Comparison of ENCODE assay signal across 8 cellular contexts in genomic region chr2:206800501-206801416, GRCh38. TPM values are rescaled to one million over a fixed set of nuclear protein-coding genes. Genes with fewer than 3 reads are reported as not detected.
DNase-seq lines count a peak whose midpoint lies in the region; ATAC-seq, FAIRE-seq and TF ChIP-seq lines count a peak whose summit lies in the region.

No MANE protein-coding gene starts in this region.

- H3K27ac ChIP-seq in PC-3 (ENCODE audit: low read length): no peak overlapping the region

- H3K36me3 ChIP-seq in PC-3 (ENCODE audit: low read depth, low read length): no peaks in the 10 kb centered on the region

- no TSS peak for BruUV-seq in PC-3 (replicated peaks; lab: Mats Ljungman, UMichigan)

- no peaks in the 10 kb centered on the region for H3K27me3 ChIP-seq in PC-3 (ENCODE audit: low read length)

- POLR2A ChIA-PET in PC-3 (lab: Charles Lee; ENCODE audit: unreplicated experiment): no interaction called here

- no peak overlapping the region for H3K4me3 ChIP-seq in Jurkat, Clone E6-1 (ENCODE audit: low read length)
- no peak overlapping the region for H3K4me3 ChIP-seq in PC-3 (ENCODE audit: low read length)

- DNase-seq in COLO668 (lab: John Stamatoyannopoulos, UW; ENCODE audit: unreplicated experiment): peak; percentile 49
- DNase-seq in Jurkat, Clone E6-1 (ENCODE audit: low read depth, low spot score): peak; percentile 45
- DNase-seq in PC-3: peak; percentile 82
- DNase-seq in activated naive CD4-positive, alpha-beta T cell treated with Interleukin-2 at 50 U/mL for 16 hours: peak; percentile 28
- peak; percentile 18 to 41 for DNase-seq in frontal cortex (ENCODE audit: low spot score in 2 of 2)
- no peak for DNase-seq in omental fat pad (ENCODE audit: low spot score)

- intact Hi-C loops in PC-3 (cut with micrococcal nuclease): loop anchor here (1.0 to 10.0 kb wide), 6 partner anchors 181 to 934 kb away; partner anchors contain the start of genes KLF7 and METTL21A

- H2AFZ ChIP-seq in PC-3 (ENCODE audit: low read length): no peak overlapping the region

- ATAC-seq in GM19463 (IDR thresholded peaks at IDR 0.05; ENCODE audit: unreplicated experiment) (peak; percentile 62), PC-3 (peak; percentile 84), omental fat pad (ENCODE audit: low FRiP score) (peak; percentile 69), HG03045 (IDR thresholded peaks at IDR 0.05; ENCODE audit: unreplicated experiment) (no peak)

- CTCF ChIA-PET in PC-3 (lab: Charles Lee): interaction anchor here (0.6 to 1.1 kb wide), 3 partner anchors 10 to 40 kb away, joined by 4 to 5 read pairs (median 4); no protein-coding TSS in a partner anchor

- 0 out of 2 replicates have a peak, but pooled peaks cover 6% of the 10 kb centered on the region for H3K4me1 ChIP-seq in PC-3 (ENCODE audit: insufficient read depth, low read length)

- no peaks in the 10 kb centered on the region for H3K9me2 ChIP-seq in PC-3 (replicated peaks; ENCODE audit: low read length)

- no peak overlapping the region for H3K9ac ChIP-seq in PC-3 (ENCODE audit: low read length)

- H3K4me2 ChIP-seq in PC-3 (ENCODE audit: low read length): no peak overlapping the region

- H3K9me3 ChIP-seq in PC-3 (ENCODE audit: low read length): no peaks in the 10 kb centered on the region

- TF ChIP-seq CTCF in PC-3 (conservative IDR thresholded peaks at IDR 0.05; ENCODE audit: low read depth, low read length): peak; percentile 89
- peak in 1 of 3 donors; percentile 51 for TF ChIP-seq CTCF in omental fat pad (IDR thresholded peaks at IDR 0.05)

- H4K20me1 ChIP-seq in PC-3 (ENCODE audit: low read length): no peaks in the 10 kb centered on the region

- H3K79me2 ChIP-seq in PC-3 (ENCODE audit: low read length): no peaks in the 10 kb centered on the region

- no peaks in the 10 kb centered on the region for H3F3A ChIP-seq in PC-3 (ENCODE audit: low read length, unreplicated experiment)

- FAIRE-seq in frontal cortex (lab: Jason Lieb, UNC): no peak

RNA-seq across cellular contexts. Expression of gene FASTKD2, which starts 35.4 kb away (rescaled TPM):
- 25.5 TPM for polyA plus RNA-seq in Jurkat, Clone E6-1 (2012; ENCODE audit: insufficient read depth, insufficient read length)
- total RNA-seq in PC-3 (2014; rRNA removed) (31.2 and 41.4 TPM in 2 replicates), frontal cortex (47.7 TPM), omental fat pad (10 to 100 TPM; 27.8 to 51.3 (median 31.3) TPM)

RNA-seq across cellular contexts. Expression of gene MDH1B, which starts 35.6 kb away (rescaled TPM):
- 1.2 TPM for polyA plus RNA-seq in Jurkat, Clone E6-1 (2012; ENCODE audit: insufficient read depth, insufficient read length)
- total RNA-seq in PC-3 (2014; rRNA removed): 0.23 and 0.40 TPM in 2 replicates
- 4.5 TPM for total RNA-seq in frontal cortex
- total RNA-seq in omental fat pad: 1 to 10 TPM in 2 of 4 donors, under 1 TPM in 1, not detected in 1; 0.63 to 3.3 (median 1.2) TPM
